1 cellular context compared by ENCODE assay signal in the genomic region with DNA sequence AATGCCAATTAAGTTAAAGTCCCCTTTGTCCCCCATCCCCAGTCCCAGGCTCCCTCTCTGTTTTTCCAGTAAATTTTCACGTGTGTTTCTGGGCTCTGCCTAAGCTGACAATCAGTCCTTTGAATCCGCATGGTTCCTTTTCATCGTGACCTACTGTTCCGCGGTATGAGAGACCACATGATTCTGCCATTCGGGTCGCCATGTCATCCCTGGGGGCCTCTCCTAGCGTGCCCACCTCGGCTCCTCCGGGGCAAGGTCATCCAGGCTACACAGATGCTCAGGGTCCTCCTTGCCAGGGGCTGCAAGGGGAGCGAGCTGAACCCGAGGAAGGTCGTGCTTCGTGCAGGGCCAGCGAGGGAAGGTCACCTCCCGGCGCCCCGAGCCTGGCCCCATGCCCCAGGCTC.
A peak's percentile ranks its signal among the peaks of the same experiment; 100 is the strongest.
TF ChIP-seq lines count a peak whose summit lies in the region.

No MANE protein-coding gene starts in this region.

TF ChIP-seq in H1, 55 proteins besides CTCF, POLR2A, EP300 and RAD21 (continued from another document):
- TF ChIP-seq CHD1 (IDR thresholded peaks at IDR 0.05; ENCODE audit: low read depth, low read length) (no peak), CBX5 (IDR thresholded peaks at IDR 0.05; ENCODE audit: low read depth, low read length) (no peak), KDM4A (IDR thresholded peaks at IDR 0.05; ENCODE audit: low read depth, low read length, severe bottlenecking) (peak; percentile 67), SIN3A (conservative IDR thresholded peaks at IDR 0.05 in 1 of 2, IDR thresholded peaks at IDR 0.05 in 1 of 2; ENCODE audit: low read depth in 1 of 2, low read length in 2 of 2) (0 out of 4 replicates have a peak, but pooled peaks of 1 of the 2 experiments have one; percentile 4), RFX5 (IDR thresholded peaks at IDR 0.05; ENCODE audit: borderline replicate concordance, low read depth, low read length) (no peak)
- TF ChIP-seq, protein P1, sequence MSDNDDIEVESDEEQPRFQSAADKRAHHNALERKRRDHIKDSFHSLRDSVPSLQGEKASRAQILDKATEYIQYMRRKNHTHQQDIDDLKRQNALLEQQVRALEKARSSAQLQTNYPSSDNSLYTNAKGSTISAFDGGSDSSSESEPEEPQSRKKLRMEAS (IDR thresholded peaks at IDR 0.05): 0 out of 2 replicates have a peak, but pooled peaks have one; percentile 11
